ENCODE assay signal across 12 cellular contexts in genomic region chr6:37127961-37128862, GRCh38. TPM values are rescaled to one million over a fixed set of nuclear protein-coding genes. Genes with fewer than 3 reads are reported as not detected.
DNase-seq lines count a peak whose midpoint lies in the region; ATAC-seq lines count a peak whose summit lies in the region.
"Had no signal": no experiment of that assay in that cellular context is flagged by ENCODE, and none has a peak within 500 bp of the region (broad histone marks: within the 10 kb centered on the region; RNA-seq: fewer than 3 reads in every experiment).

No MANE protein-coding gene starts in this region.

- H3K27ac Mint-ChIP-seq in central memory CD8-positive, alpha-beta T cell (ENCODE audit: low read depth): peak overlapping the region; percentile 52
- H3K27ac Mint-ChIP-seq: activated naive CD4-positive, alpha-beta T cell treated with anti-CD3 and anti-CD28 coated beads for 36 hours had no signal

- H3K4me1 Mint-ChIP-seq in central memory CD8-positive, alpha-beta T cell: no peaks in the 10 kb centered on the region

- no peaks in the 10 kb centered on the region for H3K9me3 Mint-ChIP-seq in central memory CD8-positive, alpha-beta T cell
- H3K9me3 Mint-ChIP-seq: activated naive CD4-positive, alpha-beta T cell treated with anti-CD3 and anti-CD28 coated beads for 36 hours had no signal

- DNase-seq in LHCN-M2 (ENCODE audit: low read depth) (peak; percentile 67), islet precursor cell (peak; percentile 80), stromal cell of bone marrow (ENCODE audit: low read depth) (peak; percentile 42), NCI-H69 (lab: John Stamatoyannopoulos, UW) (no peak)
- DNase-seq in central memory CD8-positive, alpha-beta T cell (ENCODE audit: low spot score in 2 of 2): no peak
- DNase-seq in activated CD4-positive, CD25-positive, alpha-beta regulatory T cell (lab: John Stamatoyannopoulos, UW): no peak
- no peak for DNase-seq in stimulated activated naive CD4-positive, alpha-beta T cell treated with Interleukin-2 at 50 U/mL for 16 hours (lab: John Stamatoyannopoulos, UW)
- DNase-seq: activated naive CD4-positive, alpha-beta T cell treated with anti-CD3 and anti-CD28 coated beads for 36 hours; head of caudate nucleus; NCI-H2227 treated with DMSO at 0.1 percent for 48 hours; pancreas had no signal

- no peaks in the 10 kb centered on the region for H3K27me3 Mint-ChIP-seq in central memory CD8-positive, alpha-beta T cell

- ATAC-seq in central memory CD8-positive, alpha-beta T cell (replicated peaks; ENCODE audit: extremely low read depth, poor library complexity, severe bottlenecking): no peak
- ATAC-seq in HG02852 (IDR thresholded peaks at IDR 0.05; ENCODE audit: unreplicated experiment): no peak

- no peak overlapping the region for H3K4me3 Mint-ChIP-seq in central memory CD8-positive, alpha-beta T cell
- H3K4me3 Mint-ChIP-seq: activated naive CD4-positive, alpha-beta T cell treated with anti-CD3 and anti-CD28 coated beads for 36 hours had no signal

- peaks cover 2% of the 10 kb centered on the region for H3K36me3 Mint-ChIP-seq in central memory CD8-positive, alpha-beta T cell (ENCODE audit: insufficient read depth)

RNA-seq across cellular contexts. Expression of gene PIM1, which starts 41.7 kb away (rescaled TPM):
- 1.9 and 2.2 TPM in 2 replicates for total RNA-seq in LHCN-M2 (2014; rRNA removed)
- polyA plus RNA-seq in LHCN-M2 (2012): 4.0 TPM

Comparison
In these comparisons a context has a peak if more than half of its experiments do, and no peak if none do; other contexts are left out.
1. DNase-seq: peak in LHCN-M2 (single experiment), islet precursor cell (single experiment) and stromal cell of bone marrow (single experiment); none in central memory CD8-positive, alpha-beta T cell (0 of 2), NCI-H69 (single experiment), activated CD4-positive, CD25-positive, alpha-beta regulatory T cell (0 of 4) and stimulated activated naive CD4-positive, alpha-beta T cell treated with Interleukin-2 at 50 U/mL for 16 hours (single experiment).